ENCODE assay signal across 1 cellular context in genomic region chr11:528815-529728, GRCh38.
TF ChIP-seq lines count a peak whose summit lies in the region.

No MANE protein-coding gene starts in this region.

TF ChIP-seq in HEK293, 187 proteins besides CTCF, POLR2A, EP300 and RAD21 (continued from another document):
- no peak for TF ChIP-seq ZNF311 (tag by site-specific recombination; IDR thresholded peaks at IDR 0.05; ENCODE audit: borderline replicate concordance)
- TF ChIP-seq SP7 (tag by site-specific recombination; IDR thresholded peaks at IDR 0.05): no peak
